In genomic region chr10:77419056-77419455, GRCh38 we compare ENCODE assay signal across 24 cellular contexts.
A peak's percentile ranks its signal among the peaks of the same experiment; 100 is the strongest.
DNase-seq lines count a peak whose midpoint lies in the region; ATAC-seq and TF ChIP-seq lines count a peak whose summit lies in the region.
"Had no signal": no experiment of that assay in that cellular context is flagged by ENCODE, and none has a peak within 500 bp of the region (broad histone marks: within the 10 kb centered on the region; RNA-seq: fewer than 3 reads in every experiment).

No MANE protein-coding gene starts in this region.

- H3K27ac Mint-ChIP-seq in chondrocyte (ENCODE audit: unreplicated experiment): peak overlapping the region; percentile 98
- H3K27ac Mint-ChIP-seq: IgD-negative memory B cell had no signal

- no peak overlapping the region for H3K4me3 ChIP-seq in tibial artery
- no peak overlapping the region for H3K4me3 ChIP-seq in PC-9
- H3K4me3 ChIP-seq: SK-N-MC had no signal

- H3K4me3 Mint-ChIP-seq in chondrocyte (ENCODE audit: unreplicated experiment): no peak overlapping the region
- H3K4me3 Mint-ChIP-seq: IgD-negative memory B cell had no signal

- peak; percentile 17 for DNase-seq in Ammon's horn (ENCODE audit: low spot score)
- no peak for DNase-seq in chondrocyte (ENCODE audit: low spot score)
- DNase-seq in medulla oblongata (ENCODE audit: extremely low spot score): peak; percentile 19
- no peak for DNase-seq in tibial artery
- DNase-seq in PC-9: no peak
- DNase-seq in activated gamma-delta T cell treated with Interleukin-2 at 50 U/mL for 16 hours: no peak
- DNase-seq: 8988T, DMS53, GDM1, GOT3, HCEC 1CT, Karpas-422, MV-4-11, NCI-H1105 treated with DMSO at 0.1 percent for 48 hours, NCI-H2029 treated with DMSO at 0.1 percent for 48 hours, NCI-H2171 treated with DMSO at 0.1 percent for 48 hours, NCI-H524 treated with DMSO at 0.1 percent for 48 hours, PC-3, SHP77 treated with DMSO at 0.1 percent for 48 hours had no signal

- H3K27me3 Mint-ChIP-seq in chondrocyte (ENCODE audit: low read depth): no peaks in the 10 kb centered on the region

- ATAC-seq in GM19467 (IDR thresholded peaks at IDR 0.05; ENCODE audit: unreplicated experiment): no peak
- ATAC-seq: PC-3 had no signal

- no peaks in the 10 kb centered on the region for H4K20me1 ChIP-seq in PC-9 (ENCODE audit: insufficient read depth)

- H3K9me3 Mint-ChIP-seq in chondrocyte (ENCODE audit: low read depth): no peaks in the 10 kb centered on the region

- H3K4me1 Mint-ChIP-seq in chondrocyte (ENCODE audit: low read depth): peaks cover 98% of the 10 kb centered on the region
- H3K4me1 Mint-ChIP-seq: IgD-negative memory B cell had no signal

- H3K9me3 ChIP-seq in tibial artery (no peaks in the 10 kb centered on the region), PC-9 (ENCODE audit: insufficient read depth, low read depth) (no peaks in the 10 kb centered on the region)

- H3K9me2 ChIP-seq in PC-9 (ENCODE audit: insufficient read depth): no peaks in the 10 kb centered on the region

- H3K27me3 ChIP-seq in tibial artery (no peaks in the 10 kb centered on the region), PC-9 (ENCODE audit: insufficient read depth, low read depth) (no peaks in the 10 kb centered on the region)

- H3K36me3 ChIP-seq in tibial artery: no peaks in the 10 kb centered on the region
- H3K36me3 ChIP-seq in PC-9 (ENCODE audit: low read depth): no peaks in the 10 kb centered on the region

- H3F3A ChIP-seq in PC-9 (ENCODE audit: insufficient read depth, low read depth): peaks cover 34% of the 10 kb centered on the region

- no TSS peak for BruUV-seq in PC-9 (replicated peaks; lab: Mats Ljungman, UMichigan)

- no peak for TF ChIP-seq CTCF in chondrocyte (IDR thresholded peaks at IDR 0.05)
- no peak for TF ChIP-seq CTCF in tibial artery (IDR thresholded peaks at IDR 0.05)
- TF ChIP-seq CTCF in PC-9 (conservative IDR thresholded peaks at IDR 0.05): no peak

- H3K27ac ChIP-seq in tibial artery (peak overlapping the region; percentile 93 to 94), PC-9 (no peak overlapping the region)
- H3K27ac ChIP-seq: C4-2B, RWPE1, SK-N-MC had no signal

- H3K4me1 ChIP-seq in tibial artery (peaks cover 0 to 100% (median 90%) of the 10 kb centered on the region in 4 donors), PC-9 (replicated peaks; ENCODE audit: insufficient read depth) (peaks cover 36% of the 10 kb centered on the region)

- no peaks in the 10 kb centered on the region for H3K79me2 ChIP-seq in PC-9 (ENCODE audit: low read depth)

- no peaks in the 10 kb centered on the region for H3K36me3 Mint-ChIP-seq in chondrocyte (ENCODE audit: low read depth)
- H3K36me3 Mint-ChIP-seq: IgD-negative memory B cell had no signal

- no peak overlapping the region for H2AFZ ChIP-seq in PC-9

- no peak overlapping the region for H3K4me2 ChIP-seq in PC-9

- intact Hi-C loops in tibial artery (cut with DNase I; ENCODE audit: low total_unique reads): no loop called here
- intact Hi-C loops in PC-9 (cut with micrococcal nuclease; ENCODE audit: unreplicated experiment): no loop called here

- CTCF ChIA-PET in PC-9 (lab: Charles Lee): no interaction called here

- POLR2A ChIA-PET in PC-9 (lab: Charles Lee; ENCODE audit: unreplicated experiment): no interaction called here

Comparison
In these comparisons a context has a peak if more than half of its experiments do, and no peak if none do; other contexts are left out.
1. DNase-seq: peak in Ammon's horn (single experiment) and medulla oblongata (single experiment); none in chondrocyte (single experiment), tibial artery (0 of 2), PC-9 (0 of 2) and activated gamma-delta T cell treated with Interleukin-2 at 50 U/mL for 16 hours (single experiment).